8 cellular contexts compared by ENCODE assay signal in genomic region chr13:97367016-97367415, GRCh38.
DNase-seq lines count a peak whose midpoint lies in the region; ATAC-seq and TF ChIP-seq lines count a peak whose summit lies in the region.

No MANE protein-coding gene starts in this region.

- peak; percentile 48 for ATAC-seq in GM18867 (IDR thresholded peaks at IDR 0.05; ENCODE audit: unreplicated experiment)
- peak; percentile 87 to 93 for ATAC-seq in gastrocnemius medialis
- no peak for ATAC-seq in GM21360 (IDR thresholded peaks at IDR 0.05; ENCODE audit: unreplicated experiment)
- ATAC-seq in HG02938 (IDR thresholded peaks at IDR 0.05; ENCODE audit: unreplicated experiment), result no peak

- no peak for TF ChIP-seq EP300 in esophagus muscularis mucosa (IDR thresholded peaks at IDR 0.05)

- 81% methylated on average over 7 of the region's 7 CpGs for WGBS in esophagus muscularis mucosa

- in situ Hi-C loops in gastrocnemius medialis (cut with MboI; ENCODE audit: low sequenced_read_pairs in 4 of 4), result no loop called here

- H3K4me3 ChIP-seq in esophagus muscularis mucosa (no peak overlapping the region), gastrocnemius medialis (no peak overlapping the region)

- H3K4me1 ChIP-seq in esophagus muscularis mucosa (peaks cover 4 to 58% (median 38%) of the 10 kb centered on the region in 4 donors), gastrocnemius medialis (peaks cover 0 to 22% of the 10 kb centered on the region in 2 donors)

- H3K27ac ChIP-seq in esophagus muscularis mucosa (replicated peaks in 1 of 4) (peak overlapping the region; percentile 10 to 36 (median 20)), gastrocnemius medialis (peak overlapping the region; percentile 57 to 75 (median 67))

- TF ChIP-seq CTCF in esophagus muscularis mucosa (IDR thresholded peaks at IDR 0.05) (no peak), gastrocnemius medialis (IDR thresholded peaks at IDR 0.05 in 4 of 5, conservative IDR thresholded peaks at IDR 0.05 in 1 of 5) (no peak)

- DNase-seq in LHCN-M2 (ENCODE audit: low read depth) (peak; percentile 94), esophagus muscularis mucosa (ENCODE audit: extremely low spot score) (no peak), gastrocnemius medialis (peak; percentile 50 to 70), hippocampal formation (lab: John Stamatoyannopoulos, UW) (no peak)
- DNase-seq in activated naive CD4-positive, alpha-beta T cell treated with Interleukin-2 at 50 U/mL for 16 hours, result no peak

- H3K9me3 ChIP-seq in esophagus muscularis mucosa (no peaks in the 10 kb centered on the region), gastrocnemius medialis (no peaks in the 10 kb centered on the region)

- H3K27me3 ChIP-seq in esophagus muscularis mucosa (no peaks in the 10 kb centered on the region), gastrocnemius medialis (no peaks in the 10 kb centered on the region)

- no peak for TF ChIP-seq POLR2A in esophagus muscularis mucosa (IDR thresholded peaks at IDR 0.05; ENCODE audit: low read depth)
- peak in 1 of 2 donors; percentile 9 for TF ChIP-seq POLR2A in gastrocnemius medialis (IDR thresholded peaks at IDR 0.05)

- H3K36me3 ChIP-seq in esophagus muscularis mucosa, result peaks cover 6 to 59% (median 36%) of the 10 kb centered on the region in 4 donors
- H3K36me3 ChIP-seq in gastrocnemius medialis, result peaks cover 0 to 25% of the 10 kb centered on the region in 2 donors

- intact Hi-C loops in esophagus muscularis mucosa (cut with DNase I) (no loop called here), gastrocnemius medialis (cut with DNase I; ENCODE audit: low total_unique reads) (loop anchor here (2.0 kb wide), 1 partner anchor 66 kb away; no protein-coding TSS in a partner anchor)

Comparison
In these comparisons a context has a peak if more than half of its experiments do, and no peak if none do; other contexts are left out.
1. ATAC-seq: peak in GM18867 (single experiment) and gastrocnemius medialis (2 of 2); none in GM21360 (single experiment) and HG02938 (single experiment).
2. DNase-seq: peak in LHCN-M2 (single experiment) and gastrocnemius medialis (2 of 2); none in esophagus muscularis mucosa (single experiment), activated naive CD4-positive, alpha-beta T cell treated with Interleukin-2 at 50 U/mL for 16 hours (single experiment) and hippocampal formation (0 of 2).